Comparison of ENCODE assay signal across 8 cellular contexts in genomic region chr3:42501681-42502428, GRCh38. TPM values are rescaled to one million over a fixed set of nuclear protein-coding genes. Genes with fewer than 3 reads are reported as not detected.
DNase-seq lines count a peak whose midpoint lies in the region; ATAC-seq and TF ChIP-seq lines count a peak whose summit lies in the region.

No MANE protein-coding gene starts in this region.

- H3K27me3 Mint-ChIP-seq in dendritic cell treated with granulocyte-macrophage colony-stimulating factor and Interleukin-4, amounts not matched to agents 40 ng/mL and 50 ng/mL, for 4 days: peaks cover 57% of the 10 kb centered on the region

- ATAC-seq in GM19438 (IDR thresholded peaks at IDR 0.05; ENCODE audit: low read depth, unreplicated experiment) (peak; percentile 39), lower lobe of right lung (peak; percentile 84 to 87), HG03196 (IDR thresholded peaks at IDR 0.05; ENCODE audit: unreplicated experiment) (no peak)

- intact Hi-C loops in dendritic cell treated with granulocyte-macrophage colony-stimulating factor and Interleukin-4, amounts not matched to agents 40 ng/mL and 50 ng/mL, for 4 days (cut with micrococcal nuclease): loop anchor here (1.0 kb wide), 1 partner anchor 38 kb away; no protein-coding TSS in a partner anchor
- intact Hi-C loops in lower lobe of right lung (cut with DNase I): no loop called here

- H3K36me3 Mint-ChIP-seq in dendritic cell treated with granulocyte-macrophage colony-stimulating factor and Interleukin-4, amounts not matched to agents 40 ng/mL and 50 ng/mL, for 4 days (ENCODE audit: low read depth): no peaks in the 10 kb centered on the region

- H3K4me1 Mint-ChIP-seq in dendritic cell treated with granulocyte-macrophage colony-stimulating factor and Interleukin-4, amounts not matched to agents 40 ng/mL and 50 ng/mL, for 4 days (ENCODE audit: low read depth): peaks cover 54% of the 10 kb centered on the region

- H3K9me3 ChIP-seq in BE2C (no peaks in the 10 kb centered on the region), lower lobe of right lung (no peaks in the 10 kb centered on the region)

- peak overlapping the region; percentile 71 for H3K4me3 Mint-ChIP-seq in dendritic cell treated with granulocyte-macrophage colony-stimulating factor and Interleukin-4, amounts not matched to agents 40 ng/mL and 50 ng/mL, for 4 days

- H3K4me1 ChIP-seq in BE2C (no peaks in the 10 kb centered on the region; the same call in 1 of the 2 replicates), lower lobe of right lung (peaks cover 20% of the 10 kb centered on the region)

- H3K27me3 ChIP-seq in BE2C (peaks cover 17% of the 10 kb centered on the region), lower lobe of right lung (ENCODE audit: low read depth) (peaks cover 26% of the 10 kb centered on the region)

- peak overlapping the region; percentile 82 for H3K27ac ChIP-seq in lower lobe of right lung

- DNase-seq in BE2C: peak; percentile 36
- no peak for DNase-seq in LNCaP clone FGC (ENCODE audit: low read depth)
- DNase-seq in activated CD4-positive, alpha-beta T cell treated with anti-CD3 and anti-CD28 coated beads for 4 hours: peak; percentile 53 to 65
- peak; percentile 77 for DNase-seq in lower lobe of right lung
- DNase-seq in stimulated activated CD4-positive, alpha-beta T cell treated with anti-CD3 and anti-CD28 coated beads, TNF-alpha, amount 100 ng/mL, for 4 hours (ENCODE audit: low read depth in 3 of 3): peak; percentile 27 to 47 (median 34)

- no peaks in the 10 kb centered on the region for H3K9me3 Mint-ChIP-seq in dendritic cell treated with granulocyte-macrophage colony-stimulating factor and Interleukin-4, amounts not matched to agents 40 ng/mL and 50 ng/mL, for 4 days

- TF ChIP-seq CTCF in BE2C (IDR thresholded peaks at IDR 0.05; ENCODE audit: low read depth, low read length) (peak; percentile 39; the same call in 1 of the 2 replicates), LNCaP clone FGC (IDR thresholded peaks at IDR 0.05; ENCODE audit: control insufficient read depth, extremely low read depth, insufficient read depth) (no peak), lower lobe of right lung (IDR thresholded peaks at IDR 0.05) (peak; percentile 78)

- H3K4me3 ChIP-seq in BE2C (ENCODE audit: low read depth, low read length): peak overlapping the region; percentile 51
- peak overlapping the region; percentile 62; the same call in 1 of the 2 replicates for H3K4me3 ChIP-seq in LNCaP clone FGC (ENCODE audit: low read depth, low read length)
- peak overlapping the region; percentile 63 for H3K4me3 ChIP-seq in lower lobe of right lung

- H3K36me3 ChIP-seq in BE2C: no peaks in the 10 kb centered on the region
- no peaks in the 10 kb centered on the region for H3K36me3 ChIP-seq in lower lobe of right lung

- peak overlapping the region; percentile 50 for H3K27ac Mint-ChIP-seq in dendritic cell treated with granulocyte-macrophage colony-stimulating factor and Interleukin-4, amounts not matched to agents 40 ng/mL and 50 ng/mL, for 4 days

RNA-seq across cellular contexts. Expression of gene VIPR1, which starts 0.6 kb away (rescaled TPM):
- not detected for polyA plus RNA-seq in BE2C (2012; ENCODE audit: insufficient read depth, insufficient read length, low read depth)
- total RNA-seq in lower lobe of right lung: 212 TPM
